In the genomic region with DNA sequence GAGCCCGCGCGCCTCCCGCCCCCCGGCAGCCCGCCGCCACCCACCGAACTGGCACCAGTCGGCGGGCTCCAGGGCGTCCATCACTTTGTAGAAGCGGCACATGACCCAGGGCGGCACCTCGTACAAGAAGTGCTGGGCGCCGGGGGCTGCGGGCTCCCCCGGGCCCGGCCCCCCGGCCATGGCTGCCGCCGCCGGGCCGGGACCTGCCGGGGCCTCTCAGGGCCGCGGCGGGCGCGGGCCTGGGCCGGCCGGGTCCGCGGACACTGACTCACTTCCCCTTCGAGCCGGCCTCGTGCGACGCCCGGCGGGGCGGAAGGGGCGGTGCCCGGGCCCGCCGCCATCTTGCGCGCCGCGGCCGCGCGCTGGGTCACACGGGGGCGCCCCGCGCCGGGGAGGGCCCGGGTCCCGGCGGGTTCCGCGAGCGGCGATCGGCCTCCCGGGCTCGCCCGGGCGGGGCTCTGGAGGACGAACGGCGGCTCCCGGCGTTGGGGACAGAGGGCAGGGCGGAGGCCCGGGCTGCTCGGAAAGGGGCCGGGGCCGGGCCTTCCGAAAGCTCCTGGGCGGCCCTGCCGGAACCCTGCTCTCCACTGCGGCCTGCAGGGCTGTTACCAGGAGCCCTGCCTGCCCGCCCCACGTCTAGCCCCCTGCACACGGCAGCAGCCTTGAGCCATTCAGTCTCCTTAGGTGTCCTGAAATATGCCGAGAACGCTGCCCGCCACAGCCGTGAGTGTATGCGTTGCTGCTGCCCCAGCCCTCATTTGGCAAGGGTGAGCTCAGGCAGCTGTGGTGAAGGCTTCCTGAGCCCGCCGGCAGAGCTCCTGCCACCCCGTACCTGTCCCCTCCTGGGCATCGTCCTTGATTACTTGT, we compare ENCODE assay signal across 8 cellular contexts. TPM values are rescaled to one million over a fixed set of nuclear protein-coding genes. Genes with fewer than 3 reads are reported as not detected.
DNase-seq lines count a peak whose midpoint lies in the region; ATAC-seq, FAIRE-seq and TF ChIP-seq lines count a peak whose summit lies in the region.

Gene IRAK1 (minus strand): TSS at position 270 of the 867 bp plus-strand sequence. CDS start 90 bp downstream, at position 180.

- H3K9me3 Mint-ChIP-seq in type B pancreatic cell, result no peaks in the 10 kb centered on the region

- POLR2A ChIA-PET in BJ (lab: Charles Lee), result interaction anchor here (0.5 kb wide), 1 partner anchor 28 kb away, joined by 3 read pairs; no protein-coding TSS in a partner anchor

- no peak within 1 kb of the TSS for H3K27ac ChIP-seq in foreskin keratinocyte
- no peak within 1 kb of the TSS for H3K27ac ChIP-seq in neural cell (ENCODE audit: low read length)

- H3K36me3 Mint-ChIP-seq in type B pancreatic cell, result no peaks in the 10 kb centered on the region

- DNase-seq in BJ (ENCODE audit: low read depth) (no peak), RCC 7860 (ENCODE audit: low spot score) (peak; percentile 27), foreskin keratinocyte (no peak), type B pancreatic cell (ENCODE audit: extremely low spot score, unreplicated experiment) (no peak)
- peak; percentile 59 for DNase-seq in activated naive CD4-positive, alpha-beta T cell treated with Interleukin-2 at 50 U/mL for 16 hours

- CTCF ChIA-PET in BJ (lab: Yijun Ruan, JAX), result interaction anchor here (1.5 to 1.6 kb wide), 2 partner anchors 21 to 27 kb away, joined by 5 to 6 read pairs; no protein-coding TSS in a partner anchor

- no peaks in the 10 kb centered on the region for H3K79me2 ChIP-seq in neural cell (replicated peaks; ENCODE audit: insufficient read depth, low read length)

- no peak for TF ChIP-seq CTCF in BJ (IDR thresholded peaks at IDR 0.05; ENCODE audit: insufficient read depth, low read depth, low read length)
- TF ChIP-seq CTCF in foreskin keratinocyte (conservative IDR thresholded peaks at IDR 0.05), result no peak
- no peak for TF ChIP-seq CTCF in neural cell (IDR thresholded peaks at IDR 0.05; ENCODE audit: poor library complexity, severe bottlenecking)
- no peak for TF ChIP-seq CTCF in type B pancreatic cell (conservative IDR thresholded peaks at IDR 0.05)

- H3K9ac ChIP-seq in neural cell (ENCODE audit: low read length), result peak within 1 kb of the TSS; percentile 16

- H3K36me3 ChIP-seq in BJ (ENCODE audit: control insufficient read depth, insufficient read depth, low read length) (peaks cover 6% of the 10 kb centered on the region), neural cell (ENCODE audit: insufficient read depth, low read length) (no peaks in the 10 kb centered on the region)

- H3K27ac Mint-ChIP-seq in type B pancreatic cell, result peak within 1 kb of the TSS; percentile 89

- no peaks in the 10 kb centered on the region for H3K4me1 ChIP-seq in foreskin keratinocyte

- H3K9me3 ChIP-seq in neural cell (ENCODE audit: low read length), result no peaks in the 10 kb centered on the region

- H3K27me3 Mint-ChIP-seq in type B pancreatic cell, result no peaks in the 10 kb centered on the region

- no peak for TF ChIP-seq RAD21 in neural cell (conservative IDR thresholded peaks at IDR 0.05)

- H3K4me3 ChIP-seq in BJ (ENCODE audit: low read depth, low read length), result peak within 1 kb of the TSS; percentile 51
- H3K4me3 ChIP-seq in neural cell (ENCODE audit: low read length), result peak within 1 kb of the TSS; percentile 31

- FAIRE-seq in RCC 7860 (lab: Jason Lieb, UNC), result no peak

- ATAC-seq in GM19023 (IDR thresholded peaks at IDR 0.05; ENCODE audit: unreplicated experiment) (peak; percentile 71), HG03342 (IDR thresholded peaks at IDR 0.05; ENCODE audit: unreplicated experiment) (peak; percentile 58), foreskin keratinocyte (peak; percentile 70)

- peaks cover 13% of the 10 kb centered on the region for H3K4me1 Mint-ChIP-seq in type B pancreatic cell (ENCODE audit: unreplicated experiment)

- TF ChIP-seq EP300 in neural cell (conservative IDR thresholded peaks at IDR 0.05; ENCODE audit: poor library complexity, severe bottlenecking), result no peak

- no peaks in the 10 kb centered on the region for H3K9me2 ChIP-seq in neural cell (ENCODE audit: insufficient read depth, low read length)

- H4K20me1 ChIP-seq in neural cell (ENCODE audit: insufficient read depth), result no peaks in the 10 kb centered on the region

- no peak within 1 kb of the TSS for H2AFZ ChIP-seq in neural cell (ENCODE audit: low read depth, low read length)

- no peaks in the 10 kb centered on the region for H3F3A ChIP-seq in neural cell (ENCODE audit: insufficient read depth, low read length, poor library complexity, severe bottlenecking)

- no peak within 1 kb of the TSS for H3K4me2 ChIP-seq in neural cell (ENCODE audit: low read length)

- peak within 1 kb of the TSS; percentile 88 for H3K4me3 Mint-ChIP-seq in type B pancreatic cell

- H3K27me3 ChIP-seq in BJ (ENCODE audit: control insufficient read depth, insufficient read depth, low read length) (no peaks in the 10 kb centered on the region), foreskin keratinocyte (no peaks in the 10 kb centered on the region), neural cell (ENCODE audit: insufficient read depth, low read depth, low read length) (no peaks in the 10 kb centered on the region)

TF ChIP-seq in neural cell, 6 proteins besides CTCF, POLR2A, EP300 and RAD21:
- no peak for TF ChIP-seq REST (IDR thresholded peaks at IDR 0.05; ENCODE audit: borderline replicate concordance)
- no peak for TF ChIP-seq MXI1 (conservative IDR thresholded peaks at IDR 0.05; ENCODE audit: poor library complexity, severe bottlenecking)
- TF ChIP-seq POLR2AphosphoS5 (IDR thresholded peaks at IDR 0.05), result no peak
- TF ChIP-seq SMC3 (conservative IDR thresholded peaks at IDR 0.05; ENCODE audit: poor library complexity), result no peak
- no peak for TF ChIP-seq TAF1 (IDR thresholded peaks at IDR 0.05; ENCODE audit: low read depth)
- TF ChIP-seq EZH2 (IDR thresholded peaks at IDR 0.05; ENCODE audit: borderline replicate concordance, insufficient read depth, low read length, poor library complexity, severe bottlenecking), result no peak
TF ChIP-seq in neural cell: peak in this region for 0.

RNA-seq across cellular contexts. Expression of gene IRAK1, which starts in this region (rescaled TPM):
- polyA plus RNA-seq in BJ (2011; rRNA removed), result 33.4 and 42.6 TPM in 2 replicates
- 41.0 and 76.0 TPM in 2 replicates for polyA minus RNA-seq in BJ (2011; rRNA and poly(A)+ RNA removed)
- total RNA-seq in foreskin keratinocyte, result 161 and 174 TPM in 2 replicates
- 168 and 175 TPM in 2 replicates for polyA plus RNA-seq in foreskin keratinocyte
- polyA plus RNA-seq in neural cell, result 1.4 and 6.8 TPM in 2 replicates
- polyA minus RNA-seq in neural cell, result 1.9 and 2.8 TPM in 2 replicates
- total RNA-seq in type B pancreatic cell (ENCODE audit: low replicate concordance), result 83.8 and 86.1 TPM in 2 replicates

Comparison
In these comparisons a context has a peak if more than half of its experiments do, and no peak if none do; other contexts are left out.
1. DNase-seq: peak in RCC 7860 (single experiment) and activated naive CD4-positive, alpha-beta T cell treated with Interleukin-2 at 50 U/mL for 16 hours (single experiment); none in BJ (single experiment), foreskin keratinocyte (0 of 2) and type B pancreatic cell (single experiment).
2. Peak in every context shown above with its lines, with median percentiles within 50 percentile points of each other: ATAC-seq.